13 cellular contexts compared by ENCODE assay signal in the genomic region with DNA sequence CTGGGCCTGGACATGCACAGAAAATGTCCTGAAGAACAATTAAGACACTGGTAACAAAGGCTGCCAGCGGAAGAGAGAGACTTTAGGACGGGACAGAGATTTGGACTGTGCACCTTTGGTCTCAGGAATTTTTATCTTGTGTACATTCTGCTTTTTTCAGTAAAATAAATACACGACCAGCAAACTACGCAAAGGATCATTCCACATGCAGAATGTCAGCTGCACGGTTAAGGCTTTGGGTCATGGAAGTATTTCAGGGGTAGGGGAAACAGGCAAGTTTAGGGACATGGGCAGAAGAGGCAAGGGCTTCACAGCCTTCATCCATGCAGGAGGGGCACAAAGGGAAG. TPM values are rescaled to one million over a fixed set of nuclear protein-coding genes. Genes with fewer than 3 reads are reported as not detected.
"Had no signal": no experiment of that assay in that cellular context is flagged by ENCODE, and none has a peak within 500 bp of the region (broad histone marks: within the 10 kb centered on the region; RNA-seq: fewer than 3 reads in every experiment).

No MANE protein-coding gene starts in this region.

- H3K27ac ChIP-seq: colonic mucosa, WERI-Rb-1 had no signal

- H3K27me3 ChIP-seq: colonic mucosa had no signal

- H3K4me3 Mint-ChIP-seq: activated CD8-positive, alpha-beta memory T cell treated with anti-CD3 and anti-CD28 coated beads, Interleukin-2, amount 10 ng/mL, durations not matched to agents 7 days and 5 days had no signal

- H3K4me3 ChIP-seq: colonic mucosa had no signal

- H3K4me1 ChIP-seq: colonic mucosa had no signal

- ATAC-seq: esophagus mucosa had no signal

- H3K36me3 ChIP-seq: colonic mucosa, left ventricle myocardium inferior, WERI-Rb-1 had no signal

- DNase-seq: activated CD4-positive, alpha-beta T cell treated with anti-CD3 and anti-CD28 coated beads, Interleukin-2, amount 50 U/mL, for 48 hours; activated gamma-delta T cell; activated T-cell treated with anti-CD3 and anti-CD28 coated beads, Interleukin-2, amount 50 U/mL, for 4 hours; colonic mucosa; hippocampal formation; left ventricle myocardium inferior; stimulated activated CD4-positive, alpha-beta T cell treated with anti-CD3 and anti-CD28 coated beads, Interleukin-12 subunit alpha, Interleukin-12 subunit beta, amount 100 ng/mL, for 4 hours; stimulated activated CD4-positive, alpha-beta T cell treated with anti-CD3 and anti-CD28 coated beads, Interleukin-2, amount 100 ng/mL, for 24 hours; WERI-Rb-1 had no signal

- H3K27ac Mint-ChIP-seq: activated CD8-positive, alpha-beta memory T cell treated with anti-CD3 and anti-CD28 coated beads, Interleukin-2, amount 10 ng/mL, durations not matched to agents 7 days and 5 days had no signal

- H3K9me3 Mint-ChIP-seq: activated naive CD4-positive, alpha-beta T cell treated with anti-CD3 and anti-CD28 coated beads, Interleukin-2, amount 50 U/mL, for 72 hours; activated T-cell treated with anti-CD3 and anti-CD28 coated beads, Interleukin-2, amount 50 U/mL, for 4 hours had no signal

RNA-seq across cellular contexts. Expression of a gene that starts 11.5 kb away (rescaled TPM):
- total RNA-seq: myocyte had no signal
